ENCODE assay signal across 39 cellular contexts in the genomic region with DNA sequence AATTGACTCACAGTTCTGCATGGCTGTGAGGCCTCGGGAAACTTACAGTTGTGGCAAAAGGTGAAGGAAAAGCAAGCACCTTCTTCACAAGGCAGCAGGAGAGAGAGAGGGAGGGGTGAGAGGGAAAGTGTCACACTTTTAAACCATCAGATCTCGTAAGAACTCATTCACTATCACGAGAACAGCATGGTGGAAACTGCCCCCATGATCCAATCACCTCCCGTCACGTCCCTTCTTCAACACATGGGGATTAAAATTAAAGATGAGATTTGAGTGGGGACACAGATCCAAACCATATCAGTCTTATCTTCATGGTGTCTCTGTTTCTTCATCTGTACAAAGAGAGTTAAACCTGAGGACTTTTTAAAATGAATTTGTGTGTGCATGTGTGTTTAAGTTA. TPM values are rescaled to one million over a fixed set of nuclear protein-coding genes. Genes with fewer than 3 reads are reported as not detected.
"Had no signal": no experiment of that assay in that cellular context is flagged by ENCODE, and none has a peak within 500 bp of the region (broad histone marks: within the 10 kb centered on the region; RNA-seq: fewer than 3 reads in every experiment).

No MANE protein-coding gene starts in this region.

- DNase-seq: activated effector memory CD4-positive, alpha-beta T cell treated with anti-CD3 and anti-CD28 coated beads, Interleukin-2, amount 50 U/mL, for 16 hours; activated effector memory CD4-positive, alpha-beta T cell treated with Interleukin-2 at 50 U/mL for 16 hours; activated gamma-delta T cell; activated gamma-delta T cell treated with Interleukin-2 at 50 U/mL for 16 hours; activated naive CD4-positive, alpha-beta T cell; activated naive CD4-positive, alpha-beta T cell treated with anti-CD3 and anti-CD28 coated beads for 36 hours; activated naive CD4-positive, alpha-beta T cell treated with anti-CD3 and anti-CD28 coated beads, Interleukin-2, amount 10 ng/mL, durations not matched to agents 7 days and 5 days; activated naive CD4-positive, alpha-beta T cell treated with anti-CD3 and anti-CD28 coated beads, Interleukin-2, amount 50 U/mL, for 16 hours; activated naive CD4-positive, alpha-beta T cell treated with Interleukin-2 at 50 U/mL for 16 hours; activated naive CD8-positive, alpha-beta T cell treated with anti-CD3 and anti-CD28 coated beads for 36 hours; activated naive CD8-positive, alpha-beta T cell treated with anti-CD3 and anti-CD28 coated beads, Interleukin-2, amount 10 ng/mL, durations not matched to agents 7 days and 5 days; activated naive CD8-positive, alpha-beta T cell treated with anti-CD3 and anti-CD28 coated beads, Interleukin-2, amount 50 U/mL, for 24 hours; activated T-cell treated with anti-CD3 and anti-CD28 coated beads, Interleukin-2, amount 50 U/mL, for 24 hours; activated T-cell treated with anti-CD3 and anti-CD28 coated beads, Interleukin-2, amount 50 U/mL, for 4 hours; activated T-cell treated with anti-CD3 and anti-CD28 coated beads, Interleukin-2, amount 50 U/mL, for 48 hours; activated T-cell treated with anti-CD3 and anti-CD28 coated beads, Interleukin-2, amount 50 U/mL, for 72 hours; adrenal gland; amniotic stem cell; amygdala; anterior cingulate cortex; aorta; body of pancreas; brain microvascular endothelial cell; caudate nucleus; central memory CD4-positive, alpha-beta T cell; cerebellar nuclear complex had no signal

- H3K36me3 ChIP-seq: adrenal gland, ascending aorta, brain microvascular endothelial cell, breast epithelium, cardiac muscle cell had no signal

- H3K9me3 ChIP-seq: adrenal gland, ascending aorta, body of pancreas had no signal

- H3K27me3 ChIP-seq: adrenal gland, ascending aorta, body of pancreas, brain microvascular endothelial cell, breast epithelium, cardiac muscle cell had no signal

- H3K4me3 ChIP-seq: adrenal gland, ascending aorta, body of pancreas, breast epithelium, cardiac muscle cell had no signal

- ATAC-seq: activated naive CD4-positive, alpha-beta T cell treated with anti-CD3 and anti-CD28 coated beads, Interleukin-2, amount 50 U/mL, for 72 hours; activated naive CD8-positive, alpha-beta T cell treated with anti-CD3 and anti-CD28 coated beads, Interleukin-2, amount 50 U/mL, for 24 hours; activated T-cell treated with anti-CD3 and anti-CD28 coated beads, Interleukin-2, amount 50 U/mL, for 4 hours; activated T-cell treated with anti-CD3 and anti-CD28 coated beads, Interleukin-2, amount 50 U/mL, for 72 hours; activated T-helper 17 cell treated with anti-CD3 and anti-CD28 coated beads, Interleukin-2, amount 50 U/mL, for 72 hours; body of pancreas had no signal

- H3K27ac ChIP-seq: adrenal gland, ascending aorta, body of pancreas, brain microvascular endothelial cell, breast epithelium, cardiac muscle cell had no signal

- H3K4me1 ChIP-seq: adrenal gland, ascending aorta, body of pancreas, breast epithelium had no signal

- FAIRE-seq: astrocyte, bronchial epithelial cell had no signal

RNA-seq across cellular contexts. Expression of gene BTN1A1, which starts 13.7 kb away (rescaled TPM):
- total RNA-seq: activated T-helper 1 cell treated with anti-CD3 and anti-CD28 coated beads, Interleukin-12 subunit alpha, Interleukin-12 subunit beta, Interleukin-2, Interleukin-4 antibody, amounts not matched to agents 30 ng/mL and 10 ng/mL and 1 ng/mL, durations not matched to agents 14 hours and 24 hours and 36 hours; activated T-helper 2 cell treated with anti-CD3 and anti-CD28 coated beads, Interferon-gamma antibody, Interleukin-2, Interleukin-4, amounts not matched to agents 10 μg/mL and 5 μg/mL and 100 μg/mL, durations not matched to agents 14 hours and 24 hours and 36 hours; adrenal gland; aorta; ascending aorta; astrocyte; body of pancreas; breast epithelium; bronchial epithelial cell; cardiac muscle cell; cardiac septum; cerebellum; chondrocyte had no signal
- polyA plus RNA-seq: adipose tissue, adrenal gland, aorta had no signal

RNA-seq across cellular contexts. Expression of gene BTN3A3, which starts 46.1 kb away (rescaled TPM):
- polyA plus RNA-seq: cardiac muscle cell had no signal
